ENCODE assay signal across 3 cellular contexts in the genomic region with DNA sequence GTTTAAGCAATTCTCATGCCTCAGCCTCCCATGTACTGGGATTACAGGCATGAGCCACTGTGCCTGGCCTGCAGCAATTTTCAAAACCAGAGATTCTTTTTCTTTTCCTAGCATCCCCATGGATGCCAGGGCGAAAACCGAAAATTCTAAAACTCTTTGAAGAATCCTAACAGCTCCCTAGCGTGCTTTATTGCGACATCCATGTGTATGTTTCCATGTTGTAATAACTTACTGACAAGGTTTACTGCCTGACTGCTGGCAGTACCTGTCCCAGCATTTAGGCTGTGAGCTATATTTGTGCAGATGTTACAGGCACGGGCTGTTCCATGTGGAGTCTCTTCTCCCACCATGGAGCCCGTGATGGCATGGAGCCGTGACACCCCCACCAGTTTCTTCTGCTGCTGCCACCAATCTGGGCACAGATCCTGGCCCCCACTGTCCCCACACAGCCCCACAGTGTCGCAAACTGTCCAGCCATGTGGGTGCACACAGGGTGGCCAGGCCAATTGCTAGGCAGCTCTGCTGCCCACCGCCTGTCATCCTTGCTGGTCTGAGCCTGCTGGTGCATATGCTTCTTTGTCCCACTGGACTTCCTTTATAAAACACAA.
TF ChIP-seq lines count a peak whose summit lies in the region.

No MANE protein-coding gene starts in this region.

TF ChIP-seq in IMR-90, 13 proteins besides CTCF, POLR2A, EP300 and RAD21:
- TF ChIP-seq FOS (IDR thresholded peaks at IDR 0.05; ENCODE audit: low read depth, low read length), result no peak
- TF ChIP-seq CEBPB (IDR thresholded peaks at IDR 0.05; ENCODE audit: low read depth, low read length), result peak; percentile 87

TF ChIP-seq in K562, 482 proteins besides CTCF, POLR2A, EP300 and RAD21:
- no peak for TF ChIP-seq COPS2 (conservative IDR thresholded peaks at IDR 0.05)
- TF ChIP-seq ZNF764 (CRISPR knock-in tag; IDR thresholded peaks at IDR 0.05; ENCODE audit: low read depth), result no peak
- no peak for TF ChIP-seq IRF2 (CRISPR knock-in tag; IDR thresholded peaks at IDR 0.05)
- no peak for TF ChIP-seq KLF13 (tag; IDR thresholded peaks at IDR 0.05; ENCODE audit: borderline replicate concordance, low read depth)
- no peak for TF ChIP-seq HDAC6 (IDR thresholded peaks at IDR 0.05; ENCODE audit: low read depth, low read length)
- no peak for TF ChIP-seq PRMT5 (CRISPR knock-in tag; IDR thresholded peaks at IDR 0.05)
- no peak for TF ChIP-seq RNF2 (IDR thresholded peaks at IDR 0.05)
- TF ChIP-seq NFIC (IDR thresholded peaks at IDR 0.05), result no peak
- no peak for TF ChIP-seq SIN3B (IDR thresholded peaks at IDR 0.05; ENCODE audit: low read depth)
- no peak for TF ChIP-seq PRPF4 (IDR thresholded peaks at IDR 0.05; ENCODE audit: insufficient read depth, low read depth, low read length, poor library complexity, severe bottlenecking)
- peak; percentile 84 for TF ChIP-seq CEBPB (tag; IDR thresholded peaks at IDR 0.05)
- TF ChIP-seq HNRNPK (IDR thresholded peaks at IDR 0.05; ENCODE audit: low read depth, low read length, poor library complexity, severe bottlenecking), result no peak
- no peak for TF ChIP-seq CEBPG (CRISPR knock-in tag; IDR thresholded peaks at IDR 0.05)
- TF ChIP-seq CEBPG (tag; conservative IDR thresholded peaks at IDR 0.05 in 1 of 2, IDR thresholded peaks at IDR 0.05 in 1 of 2), result peak; percentile 38 to 54; a peak in 2 of 4 replicates
- no peak for TF ChIP-seq MED1 (CRISPR knock-in tag; IDR thresholded peaks at IDR 0.05; ENCODE audit: borderline replicate concordance)
- no peak for TF ChIP-seq NR2C2 (CRISPR knock-in tag; IDR thresholded peaks at IDR 0.05)
- TF ChIP-seq NR2C2 (tag; IDR thresholded peaks at IDR 0.05), result no peak
- no peak for TF ChIP-seq NR2C1 (IDR thresholded peaks at IDR 0.05)
- no peak for TF ChIP-seq NR2C1 (tag; IDR thresholded peaks at IDR 0.05)

TF ChIP-seq in HepG2, 621 proteins besides CTCF, POLR2A, EP300 and RAD21:
- TF ChIP-seq KLF15 (CRISPR knock-in tag; IDR thresholded peaks at IDR 0.05; ENCODE audit: borderline replicate concordance), result no peak
- TF ChIP-seq STAT5B (CRISPR knock-in tag; IDR thresholded peaks at IDR 0.05), result no peak
- TF ChIP-seq MYC (CRISPR knock-in tag; IDR thresholded peaks at IDR 0.05; ENCODE audit: borderline replicate concordance), result 0 out of 2 replicates have a peak, but pooled peaks have one; percentile 17
- TF ChIP-seq CEBPG (CRISPR knock-in tag; IDR thresholded peaks at IDR 0.05), result peak; percentile 77
- peak; percentile 97 for TF ChIP-seq CEBPB (IDR thresholded peaks at IDR 0.05; ENCODE audit: borderline replicate concordance, low read depth, low read length)
